In genomic region chr16:63169100-63169499, GRCh38 we compare ENCODE assay signal across 8 cellular contexts.
"Had no signal": no experiment of that assay in that cellular context is flagged by ENCODE, and none has a peak within 500 bp of the region (broad histone marks: within the 10 kb centered on the region; RNA-seq: fewer than 3 reads in every experiment).

No MANE protein-coding gene starts in this region.

- FAIRE-seq: G401.6, GM12878, GM12891, GM12892, GM18507, GM19239 had no signal

- ATAC-seq: GM12878 had no signal

- H3K4me3 ChIP-seq: GM12878 had no signal

- DNase-seq: GDM1, GF-D8 had no signal
